21 cellular contexts compared by ENCODE assay signal in genomic region chrX:149013081-149013480, GRCh38.
"Had no signal": no experiment of that assay in that cellular context is flagged by ENCODE, and none has a peak within 500 bp of the region (broad histone marks: within the 10 kb centered on the region; RNA-seq: fewer than 3 reads in every experiment).

No MANE protein-coding gene starts in this region.

- H3K9me3 ChIP-seq: colonic mucosa, esophagus squamous epithelium, gastrocnemius medialis, heart right ventricle, left lung, lower lobe of right lung, mucosa of descending colon had no signal

- DNase-seq: colonic mucosa; cortex of kidney; effector CD8-positive, alpha-beta T cell; effector memory CD8-positive, alpha-beta T cell; endodermal cell; erythroblast; esophagus squamous epithelium; foreskin fibroblast; foreskin melanocyte; gastrocnemius medialis; glutamatergic neuron; head of caudate nucleus; heart right ventricle; hippocampal formation; left cardiac atrium; left lung; left ventricle myocardium superior; lower lobe of right lung; mesenchymal stem cell; mucosa of descending colon had no signal

- H3K36me3 ChIP-seq: colonic mucosa, esophagus squamous epithelium, gastrocnemius medialis, heart right ventricle, left lung, lower lobe of right lung had no signal

- H3K27me3 ChIP-seq: colonic mucosa, esophagus squamous epithelium, gastrocnemius medialis, heart right ventricle, left lung had no signal

- H3K4me3 ChIP-seq: colonic mucosa, esophagus squamous epithelium, gastrocnemius medialis, heart right ventricle, left lung, lower lobe of right lung, mucosa of descending colon had no signal

- H3K4me1 ChIP-seq: colonic mucosa, esophagus squamous epithelium, gastrocnemius medialis, heart right ventricle, left lung, lower lobe of right lung had no signal

- H3K27ac ChIP-seq: colonic mucosa, epithelial cell of prostate, esophagus squamous epithelium, gastrocnemius medialis, heart right ventricle, left lung, lower lobe of right lung had no signal
